Comparison of ENCODE assay signal across 24 cellular contexts in genomic region chr17:39765766-39766165, GRCh38. TPM values are rescaled to one million over a fixed set of nuclear protein-coding genes. Genes with fewer than 3 reads are reported as not detected.
DNase-seq lines count a peak whose midpoint lies in the region; ATAC-seq and TF ChIP-seq lines count a peak whose summit lies in the region.
"Had no signal": no experiment of that assay in that cellular context is flagged by ENCODE, and none has a peak within 500 bp of the region (broad histone marks: within the 10 kb centered on the region; RNA-seq: fewer than 3 reads in every experiment).

No MANE protein-coding gene starts in this region.

- no peaks in the 10 kb centered on the region for H3K27me3 Mint-ChIP-seq in CD4-positive, alpha-beta T cell
- no peaks in the 10 kb centered on the region for H3K27me3 Mint-ChIP-seq in memory B cell

- CTCF ChIA-PET in CD4-positive, alpha-beta T cell (lab: Charles Lee): interaction anchor here (1.3 to 1.5 kb wide), 2 partner anchors 11 to 98 kb away, joined by 4 read pairs; partner anchors contain the start of gene IKZF3

- H3K36me3 ChIP-seq in BLaER1: no peaks in the 10 kb centered on the region
- H3K36me3 ChIP-seq in OCI-LY1 (ENCODE audit: insufficient read depth, low read length): peaks cover 97% of the 10 kb centered on the region
- H3K36me3 ChIP-seq: SJSA1 had no signal

- H3K4me3 Mint-ChIP-seq in CD4-positive, alpha-beta T cell: no peak overlapping the region
- H3K4me3 Mint-ChIP-seq in memory B cell: no peak overlapping the region
- H3K4me3 Mint-ChIP-seq: T-helper 1 cell treated with Interleukin-12 subunit alpha and Interleukin-12 subunit beta and Interleukin-4 antibody, amounts not matched to agents 30 μg/mL and 1 μg/mL, for 36 hours had no signal

- H3K27me3 ChIP-seq in BLaER1 (no peaks in the 10 kb centered on the region), OCI-LY1 (ENCODE audit: insufficient read depth, low read length) (no peaks in the 10 kb centered on the region)
- H3K27me3 ChIP-seq in CD4-positive, alpha-beta T cell (ENCODE audit: control insufficient read depth, insufficient read depth, low read length): no peaks in the 10 kb centered on the region
- H3K27me3 ChIP-seq: SJSA1 had no signal

- peaks cover 37% of the 10 kb centered on the region for H3K4me1 ChIP-seq in BLaER1
- H3K4me1 ChIP-seq in OCI-LY1 (ENCODE audit: insufficient read depth, low read length, severe bottlenecking): peaks cover 85% of the 10 kb centered on the region

- no peak overlapping the region for H3K27ac ChIP-seq in BLaER1
- H3K27ac ChIP-seq in CD4-positive, alpha-beta T cell (ENCODE audit: low read depth, low read length): no peak overlapping the region
- peak overlapping the region; percentile 48 for H3K27ac ChIP-seq in OCI-LY1 (ENCODE audit: low read depth, low read length, poor library complexity, severe bottlenecking)
- H3K27ac ChIP-seq in substantia nigra (ENCODE audit: low read depth, low read length, poor library complexity, severe bottlenecking): no peak overlapping the region
- H3K27ac ChIP-seq: coronary artery, SJSA1, VCaP had no signal

- H3K27ac Mint-ChIP-seq in CD4-positive, alpha-beta T cell: peak overlapping the region; percentile 84
- peak overlapping the region; percentile 95 for H3K27ac Mint-ChIP-seq in memory B cell
- H3K27ac Mint-ChIP-seq: T-helper 1 cell treated with Interleukin-12 subunit alpha and Interleukin-12 subunit beta and Interleukin-4 antibody, amounts not matched to agents 30 μg/mL and 1 μg/mL, for 36 hours had no signal

- no peak for TF ChIP-seq CTCF in CD4-positive, alpha-beta T cell (IDR thresholded peaks at IDR 0.05)
- no peak for TF ChIP-seq CTCF in OCI-LY1 (IDR thresholded peaks at IDR 0.05; ENCODE audit: low read length)

- no peaks in the 10 kb centered on the region for H3K9me2 ChIP-seq in OCI-LY1 (ENCODE audit: low read depth, low read length)

- peaks cover 76% of the 10 kb centered on the region for H3K4me1 Mint-ChIP-seq in CD4-positive, alpha-beta T cell (ENCODE audit: low read depth)
- H3K4me1 Mint-ChIP-seq in memory B cell: peaks cover 54% of the 10 kb centered on the region

- H2AFZ ChIP-seq in OCI-LY1 (ENCODE audit: low read length): no peak overlapping the region

- H3K4me3 ChIP-seq in BLaER1 (no peak overlapping the region), OCI-LY1 (ENCODE audit: low read depth, low read length, poor library complexity, severe bottlenecking) (no peak overlapping the region)
- H3K4me3 ChIP-seq: coronary artery, lung, SJSA1 had no signal

- ATAC-seq in CD4-positive, alpha-beta T cell (ENCODE audit: poor library complexity): no peak
- no peak for ATAC-seq in memory B cell (ENCODE audit: low read depth)
- no peak for ATAC-seq in HG02571 (IDR thresholded peaks at IDR 0.05; ENCODE audit: unreplicated experiment)
- ATAC-seq in GM21619 (IDR thresholded peaks at IDR 0.05; ENCODE audit: unreplicated experiment): no peak

- peaks cover 42% of the 10 kb centered on the region for H3K79me2 ChIP-seq in OCI-LY1 (ENCODE audit: insufficient read depth, low read length)

- H3K9me3 Mint-ChIP-seq in CD4-positive, alpha-beta T cell: no peaks in the 10 kb centered on the region
- no peaks in the 10 kb centered on the region for H3K9me3 Mint-ChIP-seq in memory B cell

- H4K20me1 ChIP-seq in BLaER1 (no peaks in the 10 kb centered on the region), OCI-LY1 (ENCODE audit: insufficient read depth, low read length) (no peaks in the 10 kb centered on the region)

- intact Hi-C loops in CD4-positive, alpha-beta T cell (cut with DNase I, micrococcal nuclease): no loop called here

- POLR2A ChIA-PET in CD4-positive, alpha-beta T cell (lab: Charles Lee): interaction anchor here (2.0 kb wide), 1 partner anchor 10 kb away, joined by 7 read pairs; no protein-coding TSS in a partner anchor

- no peak for DNase-seq in CD4-positive, alpha-beta T cell
- DNase-seq in memory B cell (ENCODE audit: low spot score in 2 of 2) (no peak), NCI-H2227 treated with DMSO at 0.1 percent for 48 hours (lab: John Stamatoyannopoulos, UW) (no peak), substantia nigra (lab: John Stamatoyannopoulos, UW) (no peak)
- DNase-seq: activated CD4-positive, alpha-beta T cell treated with anti-CD3 and anti-CD28 coated beads, Interleukin-2, amount 50 U/mL, for 4 hours; IMR-90; kidney; NCI-H1436; NCI-H2171; NCI-H524 treated with DMSO at 0.1 percent for 48 hours; occipital lobe; small intestine; stimulated activated CD4-positive, alpha-beta T cell treated with anti-CD3 and anti-CD28 coated beads, Interleukin-2, amount 100 ng/mL, for 48 hours; trophoblast cell had no signal

- H3K4me2 ChIP-seq in BLaER1: peak overlapping the region; percentile 71
- no peak overlapping the region for H3K4me2 ChIP-seq in OCI-LY1 (ENCODE audit: low read length)

- 0 out of 2 replicates have a peak, but pooled peaks cover 4% of the 10 kb centered on the region for H3K9me3 ChIP-seq in BLaER1
- H3K9me3 ChIP-seq in CD4-positive, alpha-beta T cell (ENCODE audit: control insufficient read depth, low read length): no peaks in the 10 kb centered on the region
- no peaks in the 10 kb centered on the region for H3K9me3 ChIP-seq in OCI-LY1 (ENCODE audit: low read length)
- H3K9me3 ChIP-seq: SJSA1 had no signal

- H3K9ac ChIP-seq in BLaER1 (no peak overlapping the region), OCI-LY1 (ENCODE audit: low read length) (no peak overlapping the region)

- peaks cover 87% of the 10 kb centered on the region for H3K36me3 Mint-ChIP-seq in CD4-positive, alpha-beta T cell (ENCODE audit: low read depth)
- H3K36me3 Mint-ChIP-seq in memory B cell: peaks cover 49% of the 10 kb centered on the region

- peaks cover 13% of the 10 kb centered on the region for H3F3A ChIP-seq in OCI-LY1 (ENCODE audit: insufficient read depth, low read length)

RNA-seq across cellular contexts. Expression of gene GRB7, which starts 28.0 kb away (rescaled TPM):
- not detected for total RNA-seq in CD4-positive, alpha-beta T cell
- total RNA-seq: H4, occipital lobe, SJSA1 had no signal

RNA-seq across cellular contexts. Expression of gene MIEN1, which starts 35.4 kb away (rescaled TPM):
- 10 to 100 TPM; 31.5 to 32.3 TPM for total RNA-seq in CD4-positive, alpha-beta T cell
